In genomic region chr5:173327084-173327947, GRCh38 we compare ENCODE assay signal across 1 cellular context.
TF ChIP-seq lines count a peak whose summit lies in the region.

No MANE protein-coding gene starts in this region.

TF ChIP-seq in K562, 482 proteins besides CTCF, POLR2A, EP300 and RAD21 (continued from another document and continues in another):
- TF ChIP-seq HOMEZ (CRISPR knock-in tag; IDR thresholded peaks at IDR 0.05): no peak
- no peak for TF ChIP-seq ZFP91 (CRISPR knock-in tag; IDR thresholded peaks at IDR 0.05)
- no peak for TF ChIP-seq ZNF280A (IDR thresholded peaks at IDR 0.05; ENCODE audit: low read depth, partially characterized antibody)
- 0 out of 2 replicates have a peak, but pooled peaks have one; percentile 3 for TF ChIP-seq MTA3 (IDR thresholded peaks at IDR 0.05; ENCODE audit: borderline replicate concordance)
- TF ChIP-seq ZNF766 (CRISPR knock-in tag; conservative IDR thresholded peaks at IDR 0.05): no peak
- no peak for TF ChIP-seq ZNF75A (CRISPR knock-in tag; IDR thresholded peaks at IDR 0.05)
- TF ChIP-seq BCL6 (CRISPR knock-in tag; IDR thresholded peaks at IDR 0.05): no peak
- TF ChIP-seq ZFP1 (CRISPR knock-in tag; IDR thresholded peaks at IDR 0.05): no peak
- TF ChIP-seq ASH1L (IDR thresholded peaks at IDR 0.05; ENCODE audit: borderline replicate concordance, low read depth, partially characterized antibody): no peak
- no peak for TF ChIP-seq TRIM24 (IDR thresholded peaks at IDR 0.05)
- TF ChIP-seq NFYB (IDR thresholded peaks at IDR 0.05; ENCODE audit: extremely low read depth, insufficient read length): no peak
- TF ChIP-seq MAX (CRISPR knock-in tag; IDR thresholded peaks at IDR 0.05): peak; percentile 54
- no peak for TF ChIP-seq PTRF (tag; IDR thresholded peaks at IDR 0.05)
- TF ChIP-seq ZNF592 (IDR thresholded peaks at IDR 0.05): peak; percentile 29; the same call in 1 of the 2 replicates
- 0 out of 2 replicates have a peak, but pooled peaks have one; percentile 13 for TF ChIP-seq ZNF76 (CRISPR knock-in tag; IDR thresholded peaks at IDR 0.05; ENCODE audit: borderline replicate concordance)
- TF ChIP-seq THRA (IDR thresholded peaks at IDR 0.05): no peak
- peak; percentile 38; the same call in 1 of the 2 replicates for TF ChIP-seq GATAD2A (IDR thresholded peaks at IDR 0.05)
- TF ChIP-seq HSF4 (CRISPR knock-in tag; IDR thresholded peaks at IDR 0.05; ENCODE audit: borderline replicate concordance): no peak
- TF ChIP-seq FOXP1 (CRISPR knock-in tag; IDR thresholded peaks at IDR 0.05): 0 out of 2 replicates have a peak, but pooled peaks have one; percentile 27
- no peak for TF ChIP-seq E2F8 (IDR thresholded peaks at IDR 0.05; ENCODE audit: low read depth, partially characterized antibody)
- no peak for TF ChIP-seq ZC3H11A (IDR thresholded peaks at IDR 0.05; ENCODE audit: low read depth, low read length)
- TF ChIP-seq ZNF57 (CRISPR knock-in tag; IDR thresholded peaks at IDR 0.05): no peak
- TF ChIP-seq ZFP36 (IDR thresholded peaks at IDR 0.05; ENCODE audit: low read depth, low read length, partially characterized antibody): no peak
- no peak for TF ChIP-seq CSDE1 (IDR thresholded peaks at IDR 0.05)
- TF ChIP-seq MYBL2 (IDR thresholded peaks at IDR 0.05; ENCODE audit: low read depth): no peak
- no peak for TF ChIP-seq MYBL2 (CRISPR knock-in tag; IDR thresholded peaks at IDR 0.05; ENCODE audit: borderline replicate concordance)
- TF ChIP-seq ZBED1 (IDR thresholded peaks at IDR 0.05): no peak
- no peak for TF ChIP-seq XRCC4 (IDR thresholded peaks at IDR 0.05; ENCODE audit: extremely low read depth, insufficient read depth, insufficient read length)
- TF ChIP-seq NCOA4 (IDR thresholded peaks at IDR 0.05; ENCODE audit: partially characterized antibody): no peak
- TF ChIP-seq EP400 (IDR thresholded peaks at IDR 0.05): peak; percentile 81; the same call in 1 of the 2 replicates
- TF ChIP-seq NR2C2 (CRISPR knock-in tag; IDR thresholded peaks at IDR 0.05): no peak
- no peak for TF ChIP-seq NR2C2 (tag; IDR thresholded peaks at IDR 0.05)
- TF ChIP-seq CHD1 (IDR thresholded peaks at IDR 0.05; ENCODE audit: low read length): no peak
- TF ChIP-seq LEF1 (IDR thresholded peaks at IDR 0.05): no peak
- TF ChIP-seq ZSCAN29 (IDR thresholded peaks at IDR 0.05): no peak
- no peak for TF ChIP-seq MLLT1 (IDR thresholded peaks at IDR 0.05)
- no peak; the same call in 1 of the 2 replicates for TF ChIP-seq USF2 (CRISPR knock-in tag; IDR thresholded peaks at IDR 0.05)
- TF ChIP-seq ZMIZ1 (IDR thresholded peaks at IDR 0.05; ENCODE audit: low read depth in 2 of 2, low read length in 2 of 2): no peak; a peak in 1 of 4 replicates
- no peak for TF ChIP-seq PPARD (CRISPR knock-in tag; IDR thresholded peaks at IDR 0.05)
- no peak for TF ChIP-seq GABPB1 (CRISPR knock-in tag; IDR thresholded peaks at IDR 0.05)
- no peak for TF ChIP-seq SMAD2 (IDR thresholded peaks at IDR 0.05; ENCODE audit: low read depth, low read length)
- TF ChIP-seq KLF6 (CRISPR knock-in tag; IDR thresholded peaks at IDR 0.05; ENCODE audit: borderline replicate concordance): no peak
- no peak for TF ChIP-seq CREB5 (CRISPR knock-in tag; IDR thresholded peaks at IDR 0.05)
